Comparison of ENCODE assay signal across 1 cellular context in genomic region chr10:71696635-71697326, GRCh38.
TF ChIP-seq lines count a peak whose summit lies in the region.

No MANE protein-coding gene starts in this region.

TF ChIP-seq in K562, 482 proteins besides CTCF, POLR2A, EP300 and RAD21 (continued from another document):
- no peak for TF ChIP-seq REST (CRISPR knock-in tag; IDR thresholded peaks at IDR 0.05; ENCODE audit: low read depth)
- TF ChIP-seq PKNOX1 (IDR thresholded peaks at IDR 0.05): no peak
- peak; percentile 25; the same call in 1 of the 2 replicates for TF ChIP-seq JUND (IDR thresholded peaks at IDR 0.05; ENCODE audit: borderline replicate concordance, low read depth, low read length)
- TF ChIP-seq JUND (tag; IDR thresholded peaks at IDR 0.05; ENCODE audit: borderline replicate concordance, low read depth, low read length): no peak
- 0 out of 4 replicates have a peak, but pooled peaks of 1 of the 2 experiments have one; percentile 20 for TF ChIP-seq RCOR1 (IDR thresholded peaks at IDR 0.05; ENCODE audit: borderline replicate concordance in 1 of 2, low read depth in 2 of 2, low read length in 2 of 2)
- peak; percentile 61; the same call in 1 of the 2 replicates for TF ChIP-seq ZNF740 (CRISPR knock-in tag; IDR thresholded peaks at IDR 0.05)
- TF ChIP-seq ZNF740 (tag; IDR thresholded peaks at IDR 0.05): no peak
- 0 out of 2 replicates have a peak, but pooled peaks have one; percentile 42 for TF ChIP-seq MTA3 (IDR thresholded peaks at IDR 0.05; ENCODE audit: borderline replicate concordance)
- peak; percentile 61; the same call in 1 of the 2 replicates for TF ChIP-seq ZNF511 (CRISPR knock-in tag; IDR thresholded peaks at IDR 0.05)
